In genomic region chrX:81121513-81122363, GRCh38 we compare ENCODE assay signal across 8 cellular contexts.
DNase-seq lines count a peak whose midpoint lies in the region; ATAC-seq, FAIRE-seq and TF ChIP-seq lines count a peak whose summit lies in the region.

No MANE protein-coding gene starts in this region.

- no TSS peak for BruUV-seq in HepG2 (replicated peaks; lab: Mats Ljungman, UMichigan)

- H3K4me3 ChIP-seq in ACC112 (ENCODE audit: low read depth, low read length) (peak overlapping the region; percentile 82), dorsolateral prefrontal cortex (peak overlapping the region; percentile 34 to 76 (median 60)), HepG2 (replicated peaks in 1 of 3; ENCODE audit: insufficient read depth in 1 of 3, low read depth in 2 of 3, low read length in 3 of 3) (peak overlapping the region; percentile 36 to 57 (median 47); a peak in 5 of 6 replicates)

- H2AFZ ChIP-seq in ACC112 (ENCODE audit: low read length, unreplicated experiment) (peak overlapping the region; percentile 93), HepG2 (ENCODE audit: low read length) (no peak overlapping the region)

- TF ChIP-seq CTCF in dorsolateral prefrontal cortex (IDR thresholded peaks at IDR 0.05 in 54 of 56, conservative IDR thresholded peaks at IDR 0.05 in 2 of 56; ENCODE audit: low read depth in 1 of 56, partially characterized antibody in 56 of 56), result peak in 7 of 56 donors; percentile 3 to 25 (median 15)
- TF ChIP-seq CTCF in HepG2 (CRISPR knock-in tag; IDR thresholded peaks at IDR 0.05), result no peak

- no peak for FAIRE-seq in HepG2 (lab: Jason Lieb, UNC)

- H3K27ac ChIP-seq in ACC112 (ENCODE audit: low read depth, low read length), result no peak overlapping the region
- H3K27ac ChIP-seq in dorsolateral prefrontal cortex, result peak overlapping the region in 29 of 59 donors; percentile 6 to 70 (median 37)
- H3K27ac ChIP-seq in HepG2 (ENCODE audit: extremely low read length, insufficient read depth, low read length), result no peak overlapping the region

- H3K36me3 ChIP-seq in ACC112 (ENCODE audit: insufficient read depth, low read length), result no peaks in the 10 kb centered on the region
- no peaks in the 10 kb centered on the region for H3K36me3 ChIP-seq in HepG2 (replicated peaks in 1 of 2; ENCODE audit: control insufficient read depth in 1 of 2, insufficient read depth in 2 of 2, low read length in 2 of 2)

- H3K27me3 ChIP-seq in ACC112 (ENCODE audit: insufficient read depth, low read length) (peaks cover 29% of the 10 kb centered on the region), dorsolateral prefrontal cortex (peaks cover 0 to 82% (median 6%) of the 10 kb centered on the region in 45 donors), HepG2 (ENCODE audit: control insufficient read depth in 1 of 2, insufficient read depth in 2 of 2, low read length in 2 of 2) (no peaks in the 10 kb centered on the region; a peak in 2 of 5 replicates)

- H3K4me2 ChIP-seq in HepG2 (ENCODE audit: low read depth, low read length), result peak overlapping the region; percentile 80

- no peaks in the 10 kb centered on the region for H3K4me1 ChIP-seq in ACC112 (ENCODE audit: control insufficient read depth, insufficient read depth, low read length, unreplicated experiment)
- peaks cover 6% of the 10 kb centered on the region; the same call in 1 of the 2 replicates for H3K4me1 ChIP-seq in HepG2 (ENCODE audit: insufficient read depth, low read length)

- WGBS in HepG2 (ENCODE audit: low lambda C conversion rate), result 20% methylated on average over 16 of the region's 34 CpGs

- TF ChIP-seq RAD21 in HepG2 (CRISPR knock-in tag; IDR thresholded peaks at IDR 0.05), result no peak

- H4K20me1 ChIP-seq in HepG2 (ENCODE audit: insufficient read depth, low read length), result no peaks in the 10 kb centered on the region

- no peak overlapping the region for H3K9ac ChIP-seq in HepG2 (ENCODE audit: insufficient read depth, low read depth, low read length)

- TF ChIP-seq POLR2A in HepG2 (IDR thresholded peaks at IDR 0.05; ENCODE audit: insufficient read depth in 1 of 2, low read depth in 2 of 2, low read length in 2 of 2), result no peak

- no peaks in the 10 kb centered on the region for H3K79me2 ChIP-seq in ACC112 (ENCODE audit: control insufficient read depth, insufficient read depth, low read length, unreplicated experiment)
- no peaks in the 10 kb centered on the region for H3K79me2 ChIP-seq in HepG2 (ENCODE audit: insufficient read depth, low read length)

- intact Hi-C loops in dorsolateral prefrontal cortex (cut with DNase I) (loop anchor here in 1 of 2 donors (5.0 kb wide), 1 partner anchor 314 kb away; the partner anchor contains the start of gene BRWD3), HepG2 (cut with micrococcal nuclease; ENCODE audit: unreplicated experiment) (loop anchor here (5.0 kb wide), 1 partner anchor 314 kb away; the partner anchor contains the start of gene BRWD3)

- CTCF ChIA-PET in HepG2 (lab: Yijun Ruan, JAX; ENCODE audit: low intra/inter-chr PET ratio, low total read pairs), result no interaction called here

- ATAC-seq in GM18870 (IDR thresholded peaks at IDR 0.05; ENCODE audit: unreplicated experiment) (peak; percentile 93), HG03103 (IDR thresholded peaks at IDR 0.05; ENCODE audit: low read depth, unreplicated experiment) (peak; percentile 92), HepG2 (peak; percentile 98)

- peak; percentile 7 for DNase-seq in NCI-H69 (lab: John Stamatoyannopoulos, UW)
- DNase-seq in activated CD4-positive, alpha-beta T cell treated with anti-CD3 and anti-CD28 coated beads, Interleukin-2, amount 50 U/mL, for 24 hours (ENCODE audit: low read depth in 1 of 2, low spot score in 1 of 2), result peak; percentile 70 to 79
- peak; percentile 47 to 91 (median 88) for DNase-seq in dorsolateral prefrontal cortex
- DNase-seq in HepG2 (ENCODE audit: low spot score), result peak; percentile 41
- peak; percentile 78 for DNase-seq in stimulated activated CD4-positive, alpha-beta T cell treated with anti-CD3 and anti-CD28 coated beads, Interleukin-2, amount 100 ng/mL, for 4 hours (ENCODE audit: low read depth)

- no peaks in the 10 kb centered on the region for H3K9me3 ChIP-seq in HepG2 (ENCODE audit: low read length)

- no peak for TF ChIP-seq EP300 in HepG2 (IDR thresholded peaks at IDR 0.05; ENCODE audit: low read depth in 2 of 2, low read length in 2 of 2)
- no peak for TF ChIP-seq EP300 in HepG2 (CRISPR knock-in tag; IDR thresholded peaks at IDR 0.05; ENCODE audit: borderline replicate concordance)

- POLR2A ChIA-PET in HepG2 (lab: Yijun Ruan, JAX), result no interaction called here

- in situ Hi-C loops in HepG2 (cut with HindIII; ENCODE audit: extremely low pct_ligation_motif_present, low pct_unique_long_range_greater_than_20kb), result no loop called here

TF ChIP-seq in HepG2, 621 proteins besides CTCF, POLR2A, EP300 and RAD21 (continues in another document):
- TF ChIP-seq ZNF597 (CRISPR knock-in tag; IDR thresholded peaks at IDR 0.05) (no peak), ZBTB10 (CRISPR knock-in tag; IDR thresholded peaks at IDR 0.05; ENCODE audit: borderline replicate concordance) (no peak), CREM (IDR thresholded peaks at IDR 0.05) (no peak), CREM (CRISPR knock-in tag; IDR thresholded peaks at IDR 0.05) (no peak), ZNF260 (CRISPR knock-in tag; IDR thresholded peaks at IDR 0.05; ENCODE audit: borderline replicate concordance, low read depth) (no peak), ZNF12 (CRISPR knock-in tag; IDR thresholded peaks at IDR 0.05) (no peak), SOX5 (CRISPR knock-in tag; IDR thresholded peaks at IDR 0.05; ENCODE audit: borderline replicate concordance) (no peak), PAF1 (CRISPR knock-in tag; IDR thresholded peaks at IDR 0.05) (no peak), EEA1 (CRISPR knock-in tag; IDR thresholded peaks at IDR 0.05; ENCODE audit: borderline replicate concordance) (no peak), CHD2 (IDR thresholded peaks at IDR 0.05; ENCODE audit: low read depth, low read length) (no peak), NKX3-1 (CRISPR knock-in tag; IDR thresholded peaks at IDR 0.05) (no peak), WIZ (CRISPR knock-in tag; IDR thresholded peaks at IDR 0.05) (no peak), NFYC (CRISPR knock-in tag; IDR thresholded peaks at IDR 0.05) (peak; percentile 87), ZNF343 (CRISPR knock-in tag; IDR thresholded peaks at IDR 0.05) (no peak), MED8 (CRISPR knock-in tag; IDR thresholded peaks at IDR 0.05; ENCODE audit: insufficient replicate concordance) (no peak), KDM6A (CRISPR knock-in tag; IDR thresholded peaks at IDR 0.05; ENCODE audit: low read depth) (no peak), REXO4 (CRISPR knock-in tag; IDR thresholded peaks at IDR 0.05; ENCODE audit: borderline replicate concordance) (no peak), SNAI1 (CRISPR knock-in tag; IDR thresholded peaks at IDR 0.05; ENCODE audit: borderline replicate concordance) (no peak), CBX1 (IDR thresholded peaks at IDR 0.05; ENCODE audit: low read depth) (no peak), UBTF (CRISPR knock-in tag; IDR thresholded peaks at IDR 0.05) (no peak)

Comparison
In these comparisons a context has a peak if more than half of its experiments do, and no peak if none do; other contexts are left out.
1. DNase-seq: peak in every context shown above with its lines; median percentile 88 in dorsolateral prefrontal cortex; 78 in stimulated activated CD4-positive, alpha-beta T cell treated with anti-CD3 and anti-CD28 coated beads, Interleukin-2, amount 100 ng/mL, for 4 hours; 74 in activated CD4-positive, alpha-beta T cell treated with anti-CD3 and anti-CD28 coated beads, Interleukin-2, amount 50 U/mL, for 24 hours; 41 in HepG2; 7 in NCI-H69.